ENCODE assay signal across 1 cellular context in the genomic region with DNA sequence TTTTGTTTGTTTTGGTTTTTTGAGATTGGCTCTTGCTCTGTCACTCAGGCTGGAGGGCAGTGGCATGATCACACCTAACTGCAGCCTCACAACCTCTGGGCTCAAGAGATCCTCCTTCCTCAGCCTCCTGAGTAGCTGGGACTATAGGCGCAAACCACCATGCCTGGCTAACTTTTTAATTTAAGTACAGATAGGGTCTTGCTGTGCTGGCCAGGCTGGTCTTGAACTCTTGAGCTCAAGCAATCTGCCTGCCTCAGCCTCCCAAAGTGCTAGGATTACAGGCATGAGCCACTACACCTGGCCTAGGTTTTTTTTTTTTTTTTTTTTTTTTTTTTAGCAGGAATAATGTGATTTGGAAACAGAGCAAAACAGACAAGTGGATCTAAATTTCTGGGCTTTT.
TF ChIP-seq lines count a peak whose summit lies in the region.

No MANE protein-coding gene starts in this region.

TF ChIP-seq in HepG2, 621 proteins besides CTCF, POLR2A, EP300 and RAD21:
- TF ChIP-seq MEIS2 (CRISPR knock-in tag; IDR thresholded peaks at IDR 0.05) (no peak), ZSCAN31 (CRISPR knock-in tag; IDR thresholded peaks at IDR 0.05; ENCODE audit: low read depth) (no peak), HNRNPK (IDR thresholded peaks at IDR 0.05; ENCODE audit: low read depth, low read length, poor library complexity, severe bottlenecking) (no peak)
- TF ChIP-seq, protein P1, sequence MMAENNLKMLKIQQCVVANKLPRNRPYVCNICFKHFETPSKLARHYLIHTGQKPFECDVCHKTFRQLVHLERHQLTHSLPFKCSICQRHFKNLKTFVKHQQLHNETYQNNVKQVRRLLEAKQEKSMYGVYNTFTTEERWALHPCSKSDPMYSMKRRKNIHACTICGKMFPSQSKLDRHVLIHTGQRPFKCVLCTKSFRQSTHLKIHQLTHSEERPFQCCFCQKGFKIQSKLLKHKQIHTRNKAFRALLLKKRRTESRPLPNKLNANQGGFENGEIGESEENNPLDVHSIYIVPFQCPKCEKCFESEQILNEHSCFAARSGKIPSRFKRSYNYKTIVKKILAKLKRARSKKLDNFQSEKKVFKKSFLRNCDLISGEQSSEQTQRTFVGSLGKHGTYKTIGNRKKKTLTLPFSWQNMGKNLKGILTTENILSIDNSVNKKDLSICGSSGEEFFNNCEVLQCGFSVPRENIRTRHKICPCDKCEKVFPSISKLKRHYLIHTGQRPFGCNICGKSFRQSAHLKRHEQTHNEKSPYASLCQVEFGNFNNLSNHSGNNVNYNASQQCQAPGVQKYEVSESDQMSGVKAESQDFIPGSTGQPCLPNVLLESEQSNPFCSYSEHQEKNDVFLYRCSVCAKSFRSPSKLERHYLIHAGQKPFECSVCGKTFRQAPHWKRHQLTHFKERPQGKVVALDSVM (CRISPR knock-in tag; IDR thresholded peaks at IDR 0.05), result peak; percentile 41; the same call in 1 of the 2 replicates
